Comparison of ENCODE assay signal across 1 cellular context in genomic region chr13:99677388-99677951, GRCh38.
TF ChIP-seq lines count a peak whose summit lies in the region.

No MANE protein-coding gene starts in this region.

TF ChIP-seq in HEK293, 187 proteins besides CTCF, POLR2A, EP300 and RAD21 (continued from another document and continues in another):
- no peak for TF ChIP-seq ZBTB11 (tag by site-specific recombination; conservative IDR thresholded peaks at IDR 0.05; ENCODE audit: low read depth)
- no peak for TF ChIP-seq KLF7 (tag by site-specific recombination; IDR thresholded peaks at IDR 0.05; ENCODE audit: borderline replicate concordance)
- TF ChIP-seq ZNF394 (tag by site-specific recombination; IDR thresholded peaks at IDR 0.05; ENCODE audit: borderline replicate concordance), result no peak
- TF ChIP-seq ZNF19 (tag by site-specific recombination; IDR thresholded peaks at IDR 0.05; ENCODE audit: low read depth), result no peak
- TF ChIP-seq ZNF558 (tag by site-specific recombination; IDR thresholded peaks at IDR 0.05), result peak; percentile 32; the same call in 1 of the 2 replicates
- no peak for TF ChIP-seq ZNF114 (tag by site-specific recombination; IDR thresholded peaks at IDR 0.05)
- peak; percentile 96 for TF ChIP-seq ZSCAN30 (tag by site-specific recombination; IDR thresholded peaks at IDR 0.05)
- TF ChIP-seq ZNF280C (tag by site-specific recombination; IDR thresholded peaks at IDR 0.05), result no peak
- TF ChIP-seq ZNF148 (tag by site-specific recombination; IDR thresholded peaks at IDR 0.05; ENCODE audit: borderline replicate concordance), result no peak
- TF ChIP-seq SP3 (tag by site-specific recombination; IDR thresholded peaks at IDR 0.05), result no peak
- TF ChIP-seq YY2 (tag by site-specific recombination; IDR thresholded peaks at IDR 0.05), result no peak
- no peak for TF ChIP-seq ZNF174 (tag by site-specific recombination; IDR thresholded peaks at IDR 0.05)
- TF ChIP-seq IKZF3 (tag by site-specific recombination; IDR thresholded peaks at IDR 0.05), result peak; percentile 95
- TF ChIP-seq HIC1 (tag by site-specific recombination; IDR thresholded peaks at IDR 0.05), result peak; percentile 86
- TF ChIP-seq ZFP41 (tag by site-specific recombination; IDR thresholded peaks at IDR 0.05; ENCODE audit: borderline replicate concordance), result no peak
- TF ChIP-seq ZBTB8A (tag by site-specific recombination; IDR thresholded peaks at IDR 0.05), result peak; percentile 80
- TF ChIP-seq ZBTB26 (tag by site-specific recombination; optimal IDR thresholded peaks at IDR 0.05), result no peak
- peak; percentile 93 for TF ChIP-seq BCL11B (tag by site-specific recombination; IDR thresholded peaks at IDR 0.05; ENCODE audit: low read depth)
- no peak for TF ChIP-seq ZNF658 (tag by site-specific recombination; IDR thresholded peaks at IDR 0.05)
- no peak for TF ChIP-seq ZNF791 (tag by site-specific recombination; IDR thresholded peaks at IDR 0.05)
- peak; percentile 95 for TF ChIP-seq FEZF1 (tag by site-specific recombination; IDR thresholded peaks at IDR 0.05)
- TF ChIP-seq ZNF416 (tag by site-specific recombination; IDR thresholded peaks at IDR 0.05), result no peak
- no peak for TF ChIP-seq ZNF623 (tag by site-specific recombination; IDR thresholded peaks at IDR 0.05)
- peak; percentile 62 for TF ChIP-seq ZNF596 (tag by site-specific recombination; IDR thresholded peaks at IDR 0.05)
- no peak for TF ChIP-seq REST (tag by site-specific recombination; IDR thresholded peaks at IDR 0.05)
- TF ChIP-seq ZNF362 (tag by site-specific recombination; IDR thresholded peaks at IDR 0.05), result no peak
- no peak; the same call in 1 of the 2 replicates for TF ChIP-seq ZNF645 (tag by site-specific recombination; IDR thresholded peaks at IDR 0.05)
- TF ChIP-seq ATF2 (tag by site-specific recombination; IDR thresholded peaks at IDR 0.05; ENCODE audit: low read depth), result peak; percentile 73; the same call in 1 of the 2 replicates
- TF ChIP-seq ZNF580 (tag by site-specific recombination; IDR thresholded peaks at IDR 0.05), result peak; percentile 92; the same call in 1 of the 2 replicates
- TF ChIP-seq ZNF311 (tag by site-specific recombination; IDR thresholded peaks at IDR 0.05; ENCODE audit: borderline replicate concordance), result no peak
- TF ChIP-seq TRIM28 (IDR thresholded peaks at IDR 0.05; ENCODE audit: borderline replicate concordance, low read length), result no peak
- no peak for TF ChIP-seq ZNF544 (tag by site-specific recombination; IDR thresholded peaks at IDR 0.05)
- TF ChIP-seq MZF1 (tag by site-specific recombination; IDR thresholded peaks at IDR 0.05; ENCODE audit: borderline replicate concordance), result no peak
- TF ChIP-seq ZNF24 (tag by site-specific recombination; IDR thresholded peaks at IDR 0.05), result peak; percentile 78
- TF ChIP-seq ZNF423 (tag by site-specific recombination; IDR thresholded peaks at IDR 0.05), result peak; percentile 22; the same call in 1 of the 2 replicates
- TF ChIP-seq SCRT2 (tag by site-specific recombination; IDR thresholded peaks at IDR 0.05), result no peak
- TF ChIP-seq ZBTB48 (tag by site-specific recombination; IDR thresholded peaks at IDR 0.05), result no peak
- peak; percentile 56; the same call in 1 of the 2 replicates for TF ChIP-seq AEBP2 (tag by site-specific recombination; IDR thresholded peaks at IDR 0.05; ENCODE audit: borderline replicate concordance)
